Comparison of ENCODE assay signal across 13 cellular contexts in the genomic region with DNA sequence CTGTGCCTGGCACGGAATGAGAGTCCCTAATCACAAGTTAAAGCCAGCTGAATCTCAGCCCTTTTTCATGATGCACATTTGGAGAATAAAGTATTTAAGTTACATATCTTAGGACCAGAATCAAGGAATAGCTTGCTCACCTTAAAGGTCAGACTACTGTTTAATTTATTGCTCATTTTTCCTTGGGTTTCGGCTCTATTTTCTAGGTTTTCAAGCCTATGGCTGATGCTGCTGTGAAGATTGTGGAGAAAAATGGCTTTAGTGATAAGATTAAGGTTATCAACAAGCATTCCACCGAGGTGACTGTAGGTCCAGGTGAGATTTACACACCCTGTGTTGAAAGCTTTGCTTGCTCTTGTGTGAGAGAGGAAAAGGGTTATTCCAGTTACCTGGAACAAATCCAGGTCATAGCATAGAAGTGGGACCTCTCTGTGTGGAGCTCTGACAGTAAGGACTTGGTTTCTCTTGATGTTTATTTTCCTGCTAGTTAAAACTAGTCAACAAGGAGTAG. TPM values are rescaled to one million over a fixed set of nuclear protein-coding genes. Genes with fewer than 3 reads are reported as not detected.
A peak's percentile ranks its signal among the peaks of the same experiment; 100 is the strongest.
DNase-seq lines count a peak whose midpoint lies in the region; ATAC-seq and TF ChIP-seq lines count a peak whose summit lies in the region.
"Had no signal": no experiment of that assay in that cellular context is flagged by ENCODE, and none has a peak within 500 bp of the region (broad histone marks: within the 10 kb centered on the region; RNA-seq: fewer than 3 reads in every experiment).

No MANE protein-coding gene starts in this region.

- POLR2A ChIA-PET in Caco-2 (lab: Charles Lee) (interaction anchor here (0.5 to 4.1 kb wide), 12 partner anchors 13 to 394 kb away, joined by 3 to 56 read pairs (median 4); a partner anchor contains a TSS), RWPE1 (lab: Yijun Ruan, JAX; ENCODE audit: low non-redundant PET) (no interaction called here)

- H3K27me3 ChIP-seq in Caco-2 (replicated peaks; ENCODE audit: control insufficient read depth, insufficient read depth, low read length) = no peaks in the 10 kb centered on the region
- H3K27me3 ChIP-seq: suprapubic skin had no signal

- H3K27me3 Mint-ChIP-seq in Caco-2 (ENCODE audit: insufficient read depth, unreplicated experiment) (no peaks in the 10 kb centered on the region), glutamatergic neuron (ENCODE audit: unreplicated experiment) (no peaks in the 10 kb centered on the region)
- H3K27me3 Mint-ChIP-seq: dendritic cell treated with granulocyte-macrophage colony-stimulating factor and Interleukin-4, amounts not matched to agents 40 ng/mL and 50 ng/mL, for 4 days had no signal

- H3K9me3 ChIP-seq in Caco-2 = no peaks in the 10 kb centered on the region
- H3K9me3 ChIP-seq: suprapubic skin had no signal

- no peak overlapping the region for H3K4me3 ChIP-seq in Caco-2 (ENCODE audit: low read depth, low read length)
- H3K4me3 ChIP-seq: SK-N-MC, suprapubic skin had no signal

- H3K36me3 Mint-ChIP-seq in Caco-2 (ENCODE audit: insufficient read depth, unreplicated experiment) (peaks cover 86% of the 10 kb centered on the region), glutamatergic neuron (ENCODE audit: unreplicated experiment) (no peaks in the 10 kb centered on the region)

- intact Hi-C loops in Caco-2 (cut with micrococcal nuclease; ENCODE audit: unreplicated experiment) = loop anchor here (1.0 to 5.0 kb wide), 8 partner anchors 19 to 262 kb away; a partner anchor contains a TSS

- no TSS peak for BruUV-seq in Caco-2 (replicated peaks; lab: Mats Ljungman, UMichigan)

- H3K27ac ChIP-seq in RWPE1 (no peak overlapping the region), substantia nigra (ENCODE audit: low read depth, low read length, poor library complexity, severe bottlenecking) (peak overlapping the region; percentile 69)
- H3K27ac ChIP-seq: SK-N-MC, suprapubic skin, WERI-Rb-1 had no signal

- DNase-seq in Caco-2 (peak; percentile 85 to 87), RWPE1 (ENCODE audit: low spot score) (no peak), glutamatergic neuron (no peak), substantia nigra (lab: John Stamatoyannopoulos, UW) (no peak), mucosa of gallbladder (ENCODE audit: low spot score) (no peak), NCI-H1048 (lab: John Stamatoyannopoulos, UW) (no peak)

- H3K4me1 ChIP-seq in Caco-2 = peaks cover 84% of the 10 kb centered on the region

- H3K4me1 Mint-ChIP-seq in Caco-2 (ENCODE audit: low read depth, unreplicated experiment) (peaks cover 46% of the 10 kb centered on the region), glutamatergic neuron (ENCODE audit: low read depth, unreplicated experiment) (no peaks in the 10 kb centered on the region)

- H3K4me3 Mint-ChIP-seq in Caco-2 (ENCODE audit: unreplicated experiment) = peak overlapping the region; percentile 65
- no peak overlapping the region for H3K4me3 Mint-ChIP-seq in glutamatergic neuron (ENCODE audit: unreplicated experiment)
- H3K4me3 Mint-ChIP-seq: dendritic cell treated with granulocyte-macrophage colony-stimulating factor and Interleukin-4, amounts not matched to agents 40 ng/mL and 50 ng/mL, for 4 days; nephron progenitor cell; T-helper 2 cell treated with Interferon-gamma antibody and Interleukin-4, amounts not matched to agents 5 μg/mL and 100 μg/mL, for 36 hours had no signal

- no peak for ATAC-seq in HG02870 (IDR thresholded peaks at IDR 0.05; ENCODE audit: unreplicated experiment)

- CTCF ChIA-PET in Caco-2 (lab: Charles Lee) = interaction anchor here (0.6 to 4.1 kb wide), 14 partner anchors 18 to 408 kb away, joined by 3 to 98 read pairs (median 6); a partner anchor contains a TSS
- CTCF ChIA-PET in RWPE1 (lab: Yijun Ruan, JAX) = interaction anchor here (0.5 to 4.2 kb wide), 26 partner anchors 9 to 294 kb away, joined by 3 to 76 read pairs (median 3); a partner anchor contains a TSS

- TF ChIP-seq CTCF in Caco-2 (IDR thresholded peaks at IDR 0.05; ENCODE audit: insufficient read depth in 1 of 2, low read depth in 1 of 2, low read length in 1 of 2, severe bottlenecking in 1 of 2, unreplicated experiment in 1 of 2) = no peak
- TF ChIP-seq CTCF in RWPE1 (conservative IDR thresholded peaks at IDR 0.05; ENCODE audit: low read depth) = peak; percentile 61
- TF ChIP-seq CTCF in glutamatergic neuron (IDR thresholded peaks at IDR 0.05; ENCODE audit: partially characterized antibody, unreplicated experiment) = peak; percentile 60

- H3K27ac Mint-ChIP-seq in Caco-2 (ENCODE audit: unreplicated experiment) = peak overlapping the region; percentile 96
- no peak overlapping the region for H3K27ac Mint-ChIP-seq in glutamatergic neuron (ENCODE audit: unreplicated experiment)
- H3K27ac Mint-ChIP-seq: dendritic cell treated with granulocyte-macrophage colony-stimulating factor and Interleukin-4, amounts not matched to agents 40 ng/mL and 50 ng/mL, for 4 days; T-helper 2 cell treated with Interferon-gamma antibody and Interleukin-4, amounts not matched to agents 5 μg/mL and 100 μg/mL, for 36 hours had no signal

- H3K36me3 ChIP-seq in Caco-2 (ENCODE audit: control insufficient read depth, insufficient read depth, low read length) = no peaks in the 10 kb centered on the region

- no peaks in the 10 kb centered on the region for H3K9me3 Mint-ChIP-seq in Caco-2 (ENCODE audit: unreplicated experiment)
- H3K9me3 Mint-ChIP-seq in glutamatergic neuron (ENCODE audit: unreplicated experiment) = no peaks in the 10 kb centered on the region
- H3K9me3 Mint-ChIP-seq: dendritic cell treated with granulocyte-macrophage colony-stimulating factor and Interleukin-4, amounts not matched to agents 40 ng/mL and 50 ng/mL, for 4 days; nephron progenitor cell; T-helper 2 cell treated with Interferon-gamma antibody and Interleukin-4, amounts not matched to agents 5 μg/mL and 100 μg/mL, for 36 hours had no signal

RNA-seq across cellular contexts. Expression of a gene that starts 18.1 kb away (rescaled TPM):
- total RNA-seq in Caco-2 (2022) (156 and 166 TPM in 2 replicates), glutamatergic neuron (ENCODE audit: unreplicated experiment) (62.7 TPM), mucosa of gallbladder (34.3 TPM)

RNA-seq across cellular contexts. Expression of a gene that starts 18.2 kb away (rescaled TPM):
- total RNA-seq in Caco-2 (2022) = 34.0 and 34.2 TPM in 2 replicates
- 25.2 TPM for total RNA-seq in glutamatergic neuron (ENCODE audit: unreplicated experiment)
- total RNA-seq in mucosa of gallbladder = 15.6 TPM

Comparison
In these comparisons a context has a peak if more than half of its experiments do, and no peak if none do; other contexts are left out.
1. DNase-seq: peak in Caco-2 (2 of 2); none in RWPE1 (single experiment), glutamatergic neuron (single experiment), substantia nigra (0 of 49), mucosa of gallbladder (single experiment) and NCI-H1048 (single experiment).
2. CTCF ChIP-seq: peak in RWPE1 (single experiment) and glutamatergic neuron (single experiment); none in Caco-2 (0 of 2).